17 cellular contexts compared by ENCODE assay signal in genomic region chr15:29864501-29864900, GRCh38. TPM values are rescaled to one million over a fixed set of nuclear protein-coding genes. Genes with fewer than 3 reads are reported as not detected.
DNase-seq lines count a peak whose midpoint lies in the region; ATAC-seq and TF ChIP-seq lines count a peak whose summit lies in the region.
"Had no signal": no experiment of that assay in that cellular context is flagged by ENCODE, and none has a peak within 500 bp of the region (broad histone marks: within the 10 kb centered on the region; RNA-seq: fewer than 3 reads in every experiment).

No MANE protein-coding gene starts in this region.

- H3K9ac ChIP-seq in trophoblast cell (ENCODE audit: low read length): no peak overlapping the region

- H3K4me1 Mint-ChIP-seq in mesothelial cell of epicardium: peaks cover 46% of the 10 kb centered on the region

- no peak overlapping the region for H3K18ac ChIP-seq in trophoblast cell (ENCODE audit: low read length)

- H3K36me3 Mint-ChIP-seq in mesothelial cell of epicardium: no peaks in the 10 kb centered on the region

- no peak for TF ChIP-seq CTCF in mesothelial cell of epicardium (IDR thresholded peaks at IDR 0.05; ENCODE audit: unreplicated experiment)

- H3K36me3 ChIP-seq in trophoblast cell (ENCODE audit: control insufficient read depth in 1 of 2, insufficient read depth in 2 of 2, low read length in 2 of 2): no peaks in the 10 kb centered on the region

- no peak overlapping the region for H2BK120ac ChIP-seq in trophoblast cell (ENCODE audit: insufficient read depth, low read length, poor library complexity)

- H4K91ac ChIP-seq in trophoblast cell (ENCODE audit: low read depth, low read length): no peak overlapping the region

- H3K4me3 Mint-ChIP-seq in mesothelial cell of epicardium: no peak overlapping the region
- H3K4me3 Mint-ChIP-seq: CD4-positive, alpha-beta T cell; H9 had no signal

- H3K4me3 ChIP-seq in right cardiac atrium (ENCODE audit: low read length) (no peak overlapping the region), trophoblast cell (ENCODE audit: low read depth, low read length) (no peak overlapping the region)
- H3K4me3 ChIP-seq: A549 had no signal

- intact Hi-C loops in right cardiac atrium (cut with DNase I) (no loop called here), Right ventricle myocardium superior (cut with DNase I) (no loop called here)

- H2AK5ac ChIP-seq in trophoblast cell (ENCODE audit: low read length): no peak overlapping the region

- no peak overlapping the region for H4K12ac ChIP-seq in trophoblast cell (ENCODE audit: low read depth, low read length)

- H3K27me3 ChIP-seq in right cardiac atrium (ENCODE audit: control insufficient read depth, insufficient read depth): no peaks in the 10 kb centered on the region
- no peaks in the 10 kb centered on the region for H3K27me3 ChIP-seq in trophoblast cell (ENCODE audit: insufficient read depth, low read length)

- no peak overlapping the region for H3K4ac ChIP-seq in trophoblast cell (ENCODE audit: low read depth, low read length)

- H3K79me2 ChIP-seq in trophoblast cell (ENCODE audit: control insufficient read depth, insufficient read depth, low read length, poor library complexity): no peaks in the 10 kb centered on the region

- no peaks in the 10 kb centered on the region for H3K9me3 Mint-ChIP-seq in mesothelial cell of epicardium
- H3K9me3 Mint-ChIP-seq: CD4-positive, alpha-beta T cell; H9 had no signal

- WGBS in right cardiac atrium: 40% methylated on average over 4 of the region's 4 CpGs
- no CpG with 5 or more reads among the region's 4 CpGs for WGBS in trophoblast cell (ENCODE audit: extremely low coverage, insufficient coverage, insufficient read length)

- no peak overlapping the region for H3K23ac ChIP-seq in trophoblast cell (ENCODE audit: low read length)

- ATAC-seq in right cardiac atrium (peak; percentile 21 to 56), Right ventricle myocardium superior (ENCODE audit: poor library complexity) (no peak)
- ATAC-seq: A549 had no signal

- no peak overlapping the region for H3K4me2 ChIP-seq in trophoblast cell (ENCODE audit: low read length)
- H3K4me2 ChIP-seq: A549 had no signal

- H3K9me3 ChIP-seq in right cardiac atrium (ENCODE audit: control insufficient read depth, low read length) (no peaks in the 10 kb centered on the region), trophoblast cell (ENCODE audit: insufficient read depth, low read depth, low read length) (no peaks in the 10 kb centered on the region)
- H3K9me3 ChIP-seq: A549 had no signal

- H2BK5ac ChIP-seq in trophoblast cell (ENCODE audit: low read depth, low read length, poor library complexity): no peak overlapping the region

- no peak overlapping the region for H3K14ac ChIP-seq in trophoblast cell (ENCODE audit: low read length)

- H3K79me1 ChIP-seq in trophoblast cell (ENCODE audit: low read length): no peaks in the 10 kb centered on the region

- peak overlapping the region; percentile 66 for H3K27ac Mint-ChIP-seq in mesothelial cell of epicardium
- H3K27ac Mint-ChIP-seq: CD4-positive, alpha-beta T cell; H9 had no signal

- H2BK12ac ChIP-seq in trophoblast cell (ENCODE audit: low read length): no peak overlapping the region

- H2AFZ ChIP-seq in trophoblast cell (ENCODE audit: insufficient read depth, low read length, poor library complexity): no peak overlapping the region

- no peak for DNase-seq in right cardiac atrium
- DNase-seq in Right ventricle myocardium superior: no peak
- DNase-seq in dermis microvascular lymphatic vessel endothelial cell (ENCODE audit: low read depth in 2 of 2): peak; percentile 60 to 77
- DNase-seq in mesothelial cell of epicardium (ENCODE audit: low spot score in 2 of 2, unreplicated experiment in 2 of 2): no peak
- DNase-seq in germinal center (ENCODE audit: low spot score): no peak
- no peak for DNase-seq in trophoblast cell
- no peak for DNase-seq in OCI-M1 (lab: John Stamatoyannopoulos, UW)
- DNase-seq: Calu3; CD4-positive, alpha-beta T cell; GF-D8; H9; KG1; NCI-H1105 treated with DMSO at 0.1 percent for 48 hours; NCI-H1694; NCI-H2081 treated with DMSO at 0.1 percent for 48 hours; NCI-H774 had no signal

- H4K8ac ChIP-seq in trophoblast cell (ENCODE audit: low read depth, low read length): no peak overlapping the region

- H3K27ac ChIP-seq in right cardiac atrium (ENCODE audit: low read length) (peak overlapping the region; percentile 53), trophoblast cell (ENCODE audit: low read depth, low read length) (no peak overlapping the region)
- H3K27ac ChIP-seq: A549 had no signal

- H3K4me1 ChIP-seq in right cardiac atrium (ENCODE audit: control insufficient read depth, insufficient read depth, low read length): peaks cover 3% of the 10 kb centered on the region
- H3K4me1 ChIP-seq in trophoblast cell (ENCODE audit: control insufficient read depth in 1 of 2, insufficient read depth in 2 of 2, low read length in 2 of 2): no peaks in the 10 kb centered on the region

- no peaks in the 10 kb centered on the region for H3K27me3 Mint-ChIP-seq in mesothelial cell of epicardium (ENCODE audit: low read depth)

RNA-seq across cellular contexts. Expression of gene TJP1, which starts 42.2 kb away (rescaled TPM):
- 100 to 1,000 TPM; 118 to 131 (median 120) TPM for total RNA-seq in right cardiac atrium
- 36.6 TPM for polyA plus RNA-seq in right cardiac atrium
- 104 TPM for total RNA-seq in Right ventricle myocardium superior
- total RNA-seq in dermis microvascular lymphatic vessel endothelial cell: 78.8 and 91.8 TPM in 2 replicates
- total RNA-seq in mesothelial cell of epicardium: 147 to 159 TPM (median 154 TPM) in 3 replicates
- 85.2 and 88.6 TPM in 2 replicates for polyA plus RNA-seq in trophoblast cell (2013)
- total RNA-seq: CD4-positive, alpha-beta T cell had no signal

Comparison
In these comparisons a context has a peak if more than half of its experiments do, and no peak if none do; other contexts are left out.
1. DNase-seq: peak in dermis microvascular lymphatic vessel endothelial cell (2 of 2); none in right cardiac atrium (0 of 3), Right ventricle myocardium superior (single experiment), mesothelial cell of epicardium (0 of 2), germinal center (single experiment), trophoblast cell (0 of 2) and OCI-M1 (single experiment).